19 cellular contexts compared by ENCODE assay signal in the genomic region with DNA sequence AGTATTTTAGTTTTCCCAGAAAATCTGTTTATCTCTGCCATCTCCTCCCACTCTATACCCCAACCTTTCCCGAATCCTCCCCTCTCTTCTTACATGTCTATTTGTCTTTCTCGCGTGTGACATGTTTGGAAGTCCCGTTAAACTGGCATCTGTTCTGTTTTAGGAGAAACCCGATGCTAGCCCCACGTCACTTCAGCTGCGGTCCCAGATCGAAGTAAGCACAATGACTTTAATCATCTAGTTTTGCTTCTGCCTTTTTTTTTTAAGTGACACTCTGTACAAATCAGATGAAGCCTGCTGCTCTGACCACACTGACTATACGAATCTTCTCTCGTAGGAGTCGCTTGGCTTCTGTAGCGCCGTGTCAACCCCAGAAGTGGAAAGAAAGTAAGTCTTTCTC.
DNase-seq lines count a peak whose midpoint lies in the region; ATAC-seq and TF ChIP-seq lines count a peak whose summit lies in the region.
"Had no signal": no experiment of that assay in that cellular context is flagged by ENCODE, and none has a peak within 500 bp of the region (broad histone marks: within the 10 kb centered on the region; RNA-seq: fewer than 3 reads in every experiment).

No MANE protein-coding gene starts in this region.

- no peaks in the 10 kb centered on the region for H3K27me3 ChIP-seq in hepatocyte
- H3K27me3 ChIP-seq: transverse colon had no signal

- DNase-seq in DMS 273 (lab: John Stamatoyannopoulos, UW; ENCODE audit: unreplicated experiment) (peak; percentile 10), DMS 273 treated with DMSO at 0.1 percent for 48 hours (lab: John Stamatoyannopoulos, UW) (no peak), hepatocyte (ENCODE audit: low spot score) (no peak), type B pancreatic cell (ENCODE audit: extremely low spot score, unreplicated experiment) (no peak), OCI-M1 (lab: John Stamatoyannopoulos, UW) (no peak)
- DNase-seq in activated CD8-positive, alpha-beta memory T cell treated with anti-CD3 and anti-CD28 coated beads, Interleukin-2, amount 10 ng/mL, durations not matched to agents 7 days and 5 days, result no peak
- DNase-seq: activated CD4-positive, alpha-beta T cell treated with anti-CD3 and anti-CD28 coated beads, Interleukin-2, amount 50 U/mL, for 1 hour; activated T-cell treated with anti-CD3 and anti-CD28 coated beads, Interleukin-2, amount 50 U/mL, for 1 hour; CD4-positive, alpha-beta T cell; Kasumi-1; left ventricle myocardium inferior; NCI-H1436 treated with DMSO at 0.1 percent for 48 hours; transverse colon had no signal

- H3K4me3 Mint-ChIP-seq in type B pancreatic cell, result peak overlapping the region; percentile 46
- H3K4me3 Mint-ChIP-seq in activated CD8-positive, alpha-beta memory T cell treated with anti-CD3 and anti-CD28 coated beads, Interleukin-2, amount 10 ng/mL, durations not matched to agents 7 days and 5 days, result no peak overlapping the region
- H3K4me3 Mint-ChIP-seq: CD4-positive, alpha-beta T cell had no signal

- peak overlapping the region; percentile 4 for H3K4me2 ChIP-seq in hepatocyte

- H3K27me3 Mint-ChIP-seq in type B pancreatic cell, result no peaks in the 10 kb centered on the region
- peaks cover 12% of the 10 kb centered on the region for H3K27me3 Mint-ChIP-seq in activated CD8-positive, alpha-beta memory T cell treated with anti-CD3 and anti-CD28 coated beads, Interleukin-2, amount 10 ng/mL, durations not matched to agents 7 days and 5 days

- H3K36me3 ChIP-seq in hepatocyte (replicated peaks; ENCODE audit: insufficient read depth, low read depth), result no peaks in the 10 kb centered on the region
- H3K36me3 ChIP-seq: left ventricle myocardium inferior, transverse colon had no signal

- 68% methylated on average over 13 of the region's 13 CpGs for WGBS in hepatocyte (ENCODE audit: low lambda C conversion rate, missing lambda C conversion rate)

- H3K4me1 ChIP-seq in hepatocyte (ENCODE audit: insufficient read depth), result no peaks in the 10 kb centered on the region
- H3K4me1 ChIP-seq: parathyroid adenoma had no signal

- TF ChIP-seq CTCF in VCaP (conservative IDR thresholded peaks at IDR 0.05) (no peak), hepatocyte (IDR thresholded peaks at IDR 0.05; ENCODE audit: poor library complexity) (no peak), type B pancreatic cell (conservative IDR thresholded peaks at IDR 0.05) (no peak)

- H3K9me3 Mint-ChIP-seq in type B pancreatic cell, result no peaks in the 10 kb centered on the region
- no peaks in the 10 kb centered on the region for H3K9me3 Mint-ChIP-seq in activated CD8-positive, alpha-beta memory T cell treated with anti-CD3 and anti-CD28 coated beads, Interleukin-2, amount 10 ng/mL, durations not matched to agents 7 days and 5 days (ENCODE audit: low read depth)
- H3K9me3 Mint-ChIP-seq: activated naive CD4-positive, alpha-beta T cell treated with anti-CD3 and anti-CD28 coated beads, Interleukin-2, amount 50 U/mL, for 72 hours; CD4-positive, alpha-beta T cell had no signal

- peaks cover 36% of the 10 kb centered on the region for H3K4me1 Mint-ChIP-seq in type B pancreatic cell (ENCODE audit: unreplicated experiment)
- peaks cover 6% of the 10 kb centered on the region for H3K4me1 Mint-ChIP-seq in activated CD8-positive, alpha-beta memory T cell treated with anti-CD3 and anti-CD28 coated beads, Interleukin-2, amount 10 ng/mL, durations not matched to agents 7 days and 5 days

- no peaks in the 10 kb centered on the region for H3K9me3 ChIP-seq in hepatocyte (ENCODE audit: low read depth)
- H3K9me3 ChIP-seq: left ventricle myocardium inferior, transverse colon had no signal

- H3K36me3 Mint-ChIP-seq in type B pancreatic cell, result peaks cover 3% of the 10 kb centered on the region
- no peaks in the 10 kb centered on the region for H3K36me3 Mint-ChIP-seq in activated CD8-positive, alpha-beta memory T cell treated with anti-CD3 and anti-CD28 coated beads, Interleukin-2, amount 10 ng/mL, durations not matched to agents 7 days and 5 days
- H3K36me3 Mint-ChIP-seq: activated naive CD4-positive, alpha-beta T cell treated with anti-CD3 and anti-CD28 coated beads, Interleukin-2, amount 50 U/mL, for 72 hours had no signal

- CTCF ChIA-PET in activated CD8-positive, alpha-beta memory T cell treated with anti-CD3 and anti-CD28 coated beads, Interleukin-2, amount 10 ng/mL, durations not matched to agents 7 days and 5 days (lab: Charles Lee), result no interaction called here

- no peak overlapping the region for H2AFZ ChIP-seq in hepatocyte
- H2AFZ ChIP-seq: parathyroid adenoma had no signal

- H3K27ac Mint-ChIP-seq in type B pancreatic cell, result peak overlapping the region; percentile 11
- H3K27ac Mint-ChIP-seq in activated CD8-positive, alpha-beta memory T cell treated with anti-CD3 and anti-CD28 coated beads, Interleukin-2, amount 10 ng/mL, durations not matched to agents 7 days and 5 days, result no peak overlapping the region
- H3K27ac Mint-ChIP-seq: activated naive CD4-positive, alpha-beta T cell treated with anti-CD3 and anti-CD28 coated beads, Interleukin-2, amount 50 U/mL, for 72 hours; CD4-positive, alpha-beta T cell had no signal

- no peak for ATAC-seq in activated CD8-positive, alpha-beta memory T cell treated with anti-CD3 and anti-CD28 coated beads, Interleukin-2, amount 10 ng/mL, durations not matched to agents 7 days and 5 days
- no peak for ATAC-seq in GM19351 (IDR thresholded peaks at IDR 0.05; ENCODE audit: unreplicated experiment)
- ATAC-seq: activated naive CD4-positive, alpha-beta T cell treated with anti-CD3 and anti-CD28 coated beads, Interleukin-2, amount 50 U/mL, for 72 hours had no signal

- no peaks in the 10 kb centered on the region for H3K9me2 ChIP-seq in hepatocyte (replicated peaks; ENCODE audit: insufficient read depth)

- no peaks in the 10 kb centered on the region for H3K79me2 ChIP-seq in hepatocyte
- H3K79me2 ChIP-seq: parathyroid adenoma had no signal

- no peaks in the 10 kb centered on the region for H4K20me1 ChIP-seq in hepatocyte (ENCODE audit: insufficient read depth, poor library complexity, severe bottlenecking)

- H3K4me3 ChIP-seq in hepatocyte, result no peak overlapping the region
- H3K4me3 ChIP-seq: left ventricle myocardium inferior, smooth muscle cell, transverse colon had no signal

- peak overlapping the region; percentile 96 for H3K27ac ChIP-seq in VCaP
- peak overlapping the region; percentile 20 for H3K27ac ChIP-seq in hepatocyte
- H3K27ac ChIP-seq: 22Rv1, parathyroid adenoma had no signal
